8 cellular contexts compared by ENCODE assay signal in genomic region chr19:41588497-41589209, GRCh38. TPM values are rescaled to one million over a fixed set of nuclear protein-coding genes. Genes with fewer than 3 reads are reported as not detected.
DNase-seq lines count a peak whose midpoint lies in the region; ATAC-seq and TF ChIP-seq lines count a peak whose summit lies in the region.

No MANE protein-coding gene starts in this region.

- H4K20me1 ChIP-seq in hepatocyte (ENCODE audit: insufficient read depth, poor library complexity, severe bottlenecking), result no peaks in the 10 kb centered on the region

- H3K27ac ChIP-seq in hepatocyte, result no peak overlapping the region

- no peaks in the 10 kb centered on the region for H3K79me2 ChIP-seq in hepatocyte

- no peak overlapping the region for H3K27ac Mint-ChIP-seq in HFFc6
- no peak overlapping the region for H3K27ac Mint-ChIP-seq in WTC11
- H3K27ac Mint-ChIP-seq in activated T-cell treated with anti-CD3 and anti-CD28 coated beads, Interleukin-2, amount 50 U/mL, for 24 hours, result no peak overlapping the region
- no peak overlapping the region for H3K27ac Mint-ChIP-seq in stimulated activated naive B cell treated with anti-CD40 and anti-IgM and Interleukin-4, amounts not matched to agents 10 μg/mL and 1 μg/mL and 100 μg/mL, for 72 hours

- CTCF ChIA-PET in WTC11 (lab: Charles Lee), result interaction anchor here (0.6 to 1.0 kb wide), 4 partner anchors 18 to 118 kb away, joined by 3 to 6 read pairs (median 4); no protein-coding TSS in a partner anchor

- H3K4me3 Mint-ChIP-seq in HFFc6 (no peak overlapping the region), WTC11 (no peak overlapping the region)
- H3K4me3 Mint-ChIP-seq in activated T-cell treated with anti-CD3 and anti-CD28 coated beads, Interleukin-2, amount 50 U/mL, for 24 hours, result no peak overlapping the region
- no peak overlapping the region for H3K4me3 Mint-ChIP-seq in stimulated activated naive B cell treated with anti-CD40 and anti-IgM and Interleukin-4, amounts not matched to agents 10 μg/mL and 1 μg/mL and 100 μg/mL, for 72 hours

- H3K36me3 ChIP-seq in hepatocyte (replicated peaks; ENCODE audit: insufficient read depth, low read depth), result no peaks in the 10 kb centered on the region

- no peaks in the 10 kb centered on the region for H3K27me3 ChIP-seq in hepatocyte

- H3K4me2 ChIP-seq in hepatocyte, result no peak overlapping the region

- H3K36me3 Mint-ChIP-seq in HFFc6 (ENCODE audit: low read depth), result no peaks in the 10 kb centered on the region
- H3K36me3 Mint-ChIP-seq in WTC11, result peaks cover 3% of the 10 kb centered on the region; the same call in 1 of the 2 replicates
- peaks cover 36% of the 10 kb centered on the region for H3K36me3 Mint-ChIP-seq in activated T-cell treated with anti-CD3 and anti-CD28 coated beads, Interleukin-2, amount 50 U/mL, for 24 hours (ENCODE audit: low read depth)
- H3K36me3 Mint-ChIP-seq in stimulated activated naive B cell treated with anti-CD40 and anti-IgM and Interleukin-4, amounts not matched to agents 10 μg/mL and 1 μg/mL and 100 μg/mL, for 72 hours, result peaks cover 22 to 60% of the 10 kb centered on the region in 2 donors

- H3K4me3 ChIP-seq in AG10803 (ENCODE audit: low read length), result no peak overlapping the region
- no peak overlapping the region for H3K4me3 ChIP-seq in hepatocyte

- ATAC-seq in WTC11, result peak; percentile 36; the same call in 1 of the 2 replicates
- ATAC-seq in stimulated activated naive B cell treated with anti-CD40 and anti-IgM and Interleukin-4, amounts not matched to agents 10 μg/mL and 1 μg/mL and 100 μg/mL, for 72 hours (replicated peaks), result no peak

- 52% methylated on average over 6 of the region's 6 CpGs for WGBS in hepatocyte (ENCODE audit: low lambda C conversion rate, missing lambda C conversion rate)

- DNase-seq in AG10803 (ENCODE audit: low read depth) (peak; percentile 16), HFFc6 (peak; percentile 18), WTC11 (ENCODE audit: low spot score) (peak; percentile 69), hepatocyte (ENCODE audit: low spot score) (peak; percentile 47), DMS79 treated with DMSO at 0.1 percent for 48 hours (lab: John Stamatoyannopoulos, UW) (no peak), T-helper 9 cell (no peak)
- DNase-seq in activated T-cell treated with anti-CD3 and anti-CD28 coated beads, Interleukin-2, amount 50 U/mL, for 24 hours, result no peak
- no peak for DNase-seq in stimulated activated naive B cell treated with anti-CD40 and anti-IgM and Interleukin-4, amounts not matched to agents 10 μg/mL and 1 μg/mL and 100 μg/mL, for 72 hours

- no peaks in the 10 kb centered on the region for H3K4me1 Mint-ChIP-seq in HFFc6 (ENCODE audit: low read depth)
- no peaks in the 10 kb centered on the region for H3K4me1 Mint-ChIP-seq in WTC11
- no peaks in the 10 kb centered on the region for H3K4me1 Mint-ChIP-seq in activated T-cell treated with anti-CD3 and anti-CD28 coated beads, Interleukin-2, amount 50 U/mL, for 24 hours (ENCODE audit: low read depth)
- no peaks in the 10 kb centered on the region for H3K4me1 Mint-ChIP-seq in stimulated activated naive B cell treated with anti-CD40 and anti-IgM and Interleukin-4, amounts not matched to agents 10 μg/mL and 1 μg/mL and 100 μg/mL, for 72 hours

- H2AFZ ChIP-seq in hepatocyte, result no peak overlapping the region

- H3K9me2 ChIP-seq in hepatocyte (replicated peaks; ENCODE audit: insufficient read depth), result no peaks in the 10 kb centered on the region

- no peaks in the 10 kb centered on the region for H3K4me1 ChIP-seq in hepatocyte (ENCODE audit: insufficient read depth)

- H3K9me3 ChIP-seq in hepatocyte (ENCODE audit: low read depth), result no peaks in the 10 kb centered on the region

- H3K27me3 Mint-ChIP-seq in HFFc6 (ENCODE audit: insufficient read depth) (peaks cover 9% of the 10 kb centered on the region), WTC11 (ENCODE audit: low read depth) (peaks cover 61% of the 10 kb centered on the region)
- H3K27me3 Mint-ChIP-seq in activated T-cell treated with anti-CD3 and anti-CD28 coated beads, Interleukin-2, amount 50 U/mL, for 24 hours, result no peaks in the 10 kb centered on the region
- peaks cover 4 to 15% of the 10 kb centered on the region in 2 donors for H3K27me3 Mint-ChIP-seq in stimulated activated naive B cell treated with anti-CD40 and anti-IgM and Interleukin-4, amounts not matched to agents 10 μg/mL and 1 μg/mL and 100 μg/mL, for 72 hours

- POLR2A ChIA-PET in WTC11 (lab: Charles Lee), result interaction anchor here (0.5 kb wide), 1 partner anchor 311 kb away, joined by 3 read pairs; no protein-coding TSS in a partner anchor

- peaks cover 4% of the 10 kb centered on the region for H3K9me3 Mint-ChIP-seq in HFFc6
- peaks cover 25% of the 10 kb centered on the region for H3K9me3 Mint-ChIP-seq in WTC11
- no peaks in the 10 kb centered on the region for H3K9me3 Mint-ChIP-seq in activated T-cell treated with anti-CD3 and anti-CD28 coated beads, Interleukin-2, amount 50 U/mL, for 24 hours
- H3K9me3 Mint-ChIP-seq in stimulated activated naive B cell treated with anti-CD40 and anti-IgM and Interleukin-4, amounts not matched to agents 10 μg/mL and 1 μg/mL and 100 μg/mL, for 72 hours, result no peaks in the 10 kb centered on the region

- TF ChIP-seq CTCF in AG10803 (conservative IDR thresholded peaks at IDR 0.05; ENCODE audit: low read length), result no peak
- no peak for TF ChIP-seq CTCF in HFFc6 (IDR thresholded peaks at IDR 0.05)
- TF ChIP-seq CTCF in WTC11 (IDR thresholded peaks at IDR 0.05), result no peak
- TF ChIP-seq CTCF in hepatocyte (IDR thresholded peaks at IDR 0.05; ENCODE audit: poor library complexity), result no peak

TF ChIP-seq in WTC11, 78 proteins besides CTCF, POLR2A, EP300 and RAD21:
- peak; percentile 72; the same call in 1 of the 2 replicates for TF ChIP-seq FOXP4 (CRISPR knock-in tag; IDR thresholded peaks at IDR 0.05)
- TF ChIP-seq TEAD4 (CRISPR knock-in tag; IDR thresholded peaks at IDR 0.05), result peak; percentile 89; the same call in 1 of the 2 replicates
- TF ChIP-seq, protein P1, sequence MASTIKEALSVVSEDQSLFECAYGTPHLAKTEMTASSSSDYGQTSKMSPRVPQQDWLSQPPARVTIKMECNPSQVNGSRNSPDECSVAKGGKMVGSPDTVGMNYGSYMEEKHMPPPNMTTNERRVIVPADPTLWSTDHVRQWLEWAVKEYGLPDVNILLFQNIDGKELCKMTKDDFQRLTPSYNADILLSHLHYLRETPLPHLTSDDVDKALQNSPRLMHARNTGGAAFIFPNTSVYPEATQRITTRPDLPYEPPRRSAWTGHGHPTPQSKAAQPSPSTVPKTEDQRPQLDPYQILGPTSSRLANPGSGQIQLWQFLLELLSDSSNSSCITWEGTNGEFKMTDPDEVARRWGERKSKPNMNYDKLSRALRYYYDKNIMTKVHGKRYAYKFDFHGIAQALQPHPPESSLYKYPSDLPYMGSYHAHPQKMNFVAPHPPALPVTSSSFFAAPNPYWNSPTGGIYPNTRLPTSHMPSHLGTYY (CRISPR knock-in tag; IDR thresholded peaks at IDR 0.05), result no peak
- peak; percentile 34; the same call in 1 of the 2 replicates for TF ChIP-seq TEAD1 (CRISPR knock-in tag; IDR thresholded peaks at IDR 0.05)

RNA-seq across cellular contexts. Expression of gene CEACAM21, which starts 12.7 kb away (rescaled TPM):
- total RNA-seq in HFFc6 (2021; fragmentation: NEBNext Ultra II Directional; extraction: Animal tissue kit (Norgen Biotek cat#: 25700)), result not detected
- total RNA-seq in WTC11 (2021), result 0.35 to 0.55 TPM in 2 of 3 replicates, not detected in the other
- total RNA-seq in hepatocyte, result 0.33 TPM in 1 of 2 replicates, not detected in the other
- polyA plus RNA-seq in hepatocyte, result not detected in 2 replicates

RNA-seq across cellular contexts. Expression of gene CEACAM4, which starts 38.2 kb away (rescaled TPM):
- total RNA-seq in HFFc6 (2021; fragmentation: NEBNext Ultra II Directional; extraction: Animal tissue kit (Norgen Biotek cat#: 25700)), result not detected
- total RNA-seq in WTC11 (2021) (not detected in 3 replicates), hepatocyte (not detected in 2 replicates)
- not detected in 2 replicates for polyA plus RNA-seq in hepatocyte

Comparison
In these comparisons a context has a peak if more than half of its experiments do, and no peak if none do; other contexts are left out.
1. DNase-seq: peak in AG10803 (single experiment), HFFc6 (single experiment), WTC11 (single experiment) and hepatocyte (single experiment); none in DMS79 treated with DMSO at 0.1 percent for 48 hours (single experiment), activated T-cell treated with anti-CD3 and anti-CD28 coated beads, Interleukin-2, amount 50 U/mL, for 24 hours (single experiment), stimulated activated naive B cell treated with anti-CD40 and anti-IgM and Interleukin-4, amounts not matched to agents 10 μg/mL and 1 μg/mL and 100 μg/mL, for 72 hours (single experiment) and T-helper 9 cell (single experiment).